1 cellular context compared by ENCODE assay signal in genomic region chr16:81542609-81543570, GRCh38.
TF ChIP-seq lines count a peak whose summit lies in the region.

No MANE protein-coding gene starts in this region.

TF ChIP-seq in HepG2, 621 proteins besides CTCF, POLR2A, EP300 and RAD21 (continued from another document and continues in another):
- peak; percentile 36; the same call in 1 of the 2 replicates for TF ChIP-seq ZNF281 (CRISPR knock-in tag; IDR thresholded peaks at IDR 0.05; ENCODE audit: borderline replicate concordance)
- no peak for TF ChIP-seq ZMAT3 (CRISPR knock-in tag; conservative IDR thresholded peaks at IDR 0.05)
- TF ChIP-seq KDM5B (CRISPR knock-in tag; IDR thresholded peaks at IDR 0.05; ENCODE audit: borderline replicate concordance): peak; percentile 75; the same call in 1 of the 2 replicates
- TF ChIP-seq XBP1 (CRISPR knock-in tag; IDR thresholded peaks at IDR 0.05): no peak
- no peak for TF ChIP-seq SMAD9 (CRISPR knock-in tag; IDR thresholded peaks at IDR 0.05)
- TF ChIP-seq NKX3-1 (CRISPR knock-in tag; IDR thresholded peaks at IDR 0.05): no peak
- TF ChIP-seq RXRB (CRISPR knock-in tag; IDR thresholded peaks at IDR 0.05; ENCODE audit: borderline replicate concordance): peak; percentile 87
- TF ChIP-seq ZNF710 (CRISPR knock-in tag; IDR thresholded peaks at IDR 0.05; ENCODE audit: borderline replicate concordance): peak; percentile 86; the same call in 1 of the 2 replicates
- TF ChIP-seq PCBP2 (optimal IDR thresholded peaks at IDR 0.05; ENCODE audit: low read depth, low read length, poor library complexity, severe bottlenecking): no peak
- no peak for TF ChIP-seq CAMTA2 (CRISPR knock-in tag; IDR thresholded peaks at IDR 0.05; ENCODE audit: borderline replicate concordance)
- no peak for TF ChIP-seq ZNF367 (CRISPR knock-in tag; IDR thresholded peaks at IDR 0.05; ENCODE audit: borderline replicate concordance)
- no peak for TF ChIP-seq ZBED4 (CRISPR knock-in tag; IDR thresholded peaks at IDR 0.05; ENCODE audit: borderline replicate concordance)
- TF ChIP-seq CERS6 (CRISPR knock-in tag; IDR thresholded peaks at IDR 0.05): no peak
- peak; percentile 92 for TF ChIP-seq ZBTB7B (CRISPR knock-in tag; IDR thresholded peaks at IDR 0.05)
- TF ChIP-seq SRSF1 (optimal IDR thresholded peaks at IDR 0.05; ENCODE audit: low read depth, low read length): no peak
- TF ChIP-seq NCOA5 (CRISPR knock-in tag; IDR thresholded peaks at IDR 0.05): no peak
- peak; percentile 41; the same call in 1 of the 2 replicates for TF ChIP-seq ZNF343 (CRISPR knock-in tag; IDR thresholded peaks at IDR 0.05)
- no peak for TF ChIP-seq MATR3 (CRISPR knock-in tag; IDR thresholded peaks at IDR 0.05)
- no peak for TF ChIP-seq CBX2 (IDR thresholded peaks at IDR 0.05; ENCODE audit: low read depth, low read length)
- TF ChIP-seq CBX2 (CRISPR knock-in tag; IDR thresholded peaks at IDR 0.05; ENCODE audit: low read depth): no peak
- TF ChIP-seq SMAD3 (CRISPR knock-in tag; IDR thresholded peaks at IDR 0.05): no peak; the same call in 1 of the 2 replicates
- peak; percentile 63; the same call in 1 of the 2 replicates for TF ChIP-seq CREM (IDR thresholded peaks at IDR 0.05)
- no peak for TF ChIP-seq CREM (CRISPR knock-in tag; IDR thresholded peaks at IDR 0.05)
- 0 out of 2 replicates have a peak, but pooled peaks have one; percentile 55 for TF ChIP-seq ZSCAN29 (CRISPR knock-in tag; conservative IDR thresholded peaks at IDR 0.05)
- TF ChIP-seq TRIM22 (IDR thresholded peaks at IDR 0.05): no peak
- TF ChIP-seq ZGPAT (CRISPR knock-in tag; IDR thresholded peaks at IDR 0.05): peak; percentile 71
- no peak for TF ChIP-seq ZBTB46 (CRISPR knock-in tag; IDR thresholded peaks at IDR 0.05; ENCODE audit: borderline replicate concordance)
- TF ChIP-seq HIC2 (CRISPR knock-in tag; IDR thresholded peaks at IDR 0.05; ENCODE audit: low read depth): peak; percentile 83
- TF ChIP-seq KDM2A (CRISPR knock-in tag; IDR thresholded peaks at IDR 0.05; ENCODE audit: borderline replicate concordance, low read depth): no peak
- no peak for TF ChIP-seq PRPF4 (IDR thresholded peaks at IDR 0.05; ENCODE audit: low read depth, low read length, poor library complexity, severe bottlenecking)
- TF ChIP-seq HOXA3 (CRISPR knock-in tag; IDR thresholded peaks at IDR 0.05): peak; percentile 67
- no peak for TF ChIP-seq ZNF383 (CRISPR knock-in tag; IDR thresholded peaks at IDR 0.05; ENCODE audit: borderline replicate concordance)
- no peak for TF ChIP-seq ZNF432 (CRISPR knock-in tag; IDR thresholded peaks at IDR 0.05; ENCODE audit: borderline replicate concordance)
- TF ChIP-seq FOXP4 (CRISPR knock-in tag; IDR thresholded peaks at IDR 0.05): peak; percentile 82
- no peak for TF ChIP-seq ZC3H4 (CRISPR knock-in tag; IDR thresholded peaks at IDR 0.05; ENCODE audit: borderline replicate concordance)
- no peak for TF ChIP-seq ZNF296 (CRISPR knock-in tag; conservative IDR thresholded peaks at IDR 0.05)
- TF ChIP-seq ZNF737 (CRISPR knock-in tag; IDR thresholded peaks at IDR 0.05; ENCODE audit: borderline replicate concordance): no peak
- no peak for TF ChIP-seq JUNB (CRISPR knock-in tag; IDR thresholded peaks at IDR 0.05; ENCODE audit: borderline replicate concordance)
- TF ChIP-seq ZFP82 (CRISPR knock-in tag; IDR thresholded peaks at IDR 0.05; ENCODE audit: borderline replicate concordance): no peak
- no peak for TF ChIP-seq CREB3 (CRISPR knock-in tag; IDR thresholded peaks at IDR 0.05)
- 0 out of 2 replicates have a peak, but pooled peaks have one; percentile 23 for TF ChIP-seq MEF2D (CRISPR knock-in tag; IDR thresholded peaks at IDR 0.05)
